8 cellular contexts compared by ENCODE assay signal in genomic region chr16:19067349-19068236, GRCh38.
DNase-seq lines count a peak whose midpoint lies in the region; ATAC-seq and FAIRE-seq lines count a peak whose summit lies in the region.

Gene COQ7, plus strand, starts transcription at chr16:19067614. Its CDS starts 51 bp downstream, at chr16:19067665.

- no peaks in the 10 kb centered on the region for H3K9me3 Mint-ChIP-seq in effector memory CD8-positive, alpha-beta T cell

- FAIRE-seq in HTR-8/SVneo (lab: Jason Lieb, UNC) = peak; percentile 73

- H3K4me3 Mint-ChIP-seq in effector memory CD8-positive, alpha-beta T cell = peak within 1 kb of the TSS; percentile 89 to 90

- peaks cover 0 to 5% of the 10 kb centered on the region in 2 donors for H3K27me3 Mint-ChIP-seq in effector memory CD8-positive, alpha-beta T cell

- H3K36me3 Mint-ChIP-seq in effector memory CD8-positive, alpha-beta T cell (ENCODE audit: insufficient read depth) = peaks cover 23% of the 10 kb centered on the region

- ATAC-seq in GM21367 (IDR thresholded peaks at IDR 0.05; ENCODE audit: unreplicated experiment) = peak; percentile 74
- peak; percentile 85 for ATAC-seq in effector memory CD8-positive, alpha-beta T cell (replicated peaks)

- H3K27ac Mint-ChIP-seq in effector memory CD8-positive, alpha-beta T cell = peak within 1 kb of the TSS; percentile 99 to 100

- peaks cover 3 to 8% of the 10 kb centered on the region in 2 donors for H3K4me1 Mint-ChIP-seq in effector memory CD8-positive, alpha-beta T cell (ENCODE audit: low read depth in 2 of 2)

- peak; percentile 98 for DNase-seq in COLO668 (lab: John Stamatoyannopoulos, UW; ENCODE audit: unreplicated experiment)
- DNase-seq in HTR-8/SVneo (ENCODE audit: insufficient read length, low spot score) = peak; percentile 98
- peak; percentile 99 for DNase-seq in NOMO-1 treated with dmso at 0.1 percent for 144 hours (lab: John Stamatoyannopoulos, UW; ENCODE audit: unreplicated experiment)
- DNase-seq in activated CD8-positive, alpha-beta memory T cell treated with anti-CD3 and anti-CD28 coated beads for 48 hours (ENCODE audit: low read depth in 2 of 3, low spot score in 2 of 3) = peak; percentile 94 to 96 (median 94)
- peak; percentile 96 to 99 (median 99) for DNase-seq in effector memory CD8-positive, alpha-beta T cell
- peak; percentile 99 for DNase-seq in medulla oblongata (ENCODE audit: extremely low spot score)
- peak; percentile 96 for DNase-seq in stimulated activated CD8-positive, alpha-beta memory T cell treated with anti-CD3 and anti-CD28 coated beads, Interleukin-12 subunit alpha, Interleukin-12 subunit beta, amount 100 ng/mL, for 1 hour (ENCODE audit: low read depth)

Comparison
In these comparisons a context has a peak if more than half of its experiments do, and no peak if none do; other contexts are left out.
1. Peak in every context shown above with its lines: DNase-seq and ATAC-seq.